13 cellular contexts compared by ENCODE assay signal in the genomic region with DNA sequence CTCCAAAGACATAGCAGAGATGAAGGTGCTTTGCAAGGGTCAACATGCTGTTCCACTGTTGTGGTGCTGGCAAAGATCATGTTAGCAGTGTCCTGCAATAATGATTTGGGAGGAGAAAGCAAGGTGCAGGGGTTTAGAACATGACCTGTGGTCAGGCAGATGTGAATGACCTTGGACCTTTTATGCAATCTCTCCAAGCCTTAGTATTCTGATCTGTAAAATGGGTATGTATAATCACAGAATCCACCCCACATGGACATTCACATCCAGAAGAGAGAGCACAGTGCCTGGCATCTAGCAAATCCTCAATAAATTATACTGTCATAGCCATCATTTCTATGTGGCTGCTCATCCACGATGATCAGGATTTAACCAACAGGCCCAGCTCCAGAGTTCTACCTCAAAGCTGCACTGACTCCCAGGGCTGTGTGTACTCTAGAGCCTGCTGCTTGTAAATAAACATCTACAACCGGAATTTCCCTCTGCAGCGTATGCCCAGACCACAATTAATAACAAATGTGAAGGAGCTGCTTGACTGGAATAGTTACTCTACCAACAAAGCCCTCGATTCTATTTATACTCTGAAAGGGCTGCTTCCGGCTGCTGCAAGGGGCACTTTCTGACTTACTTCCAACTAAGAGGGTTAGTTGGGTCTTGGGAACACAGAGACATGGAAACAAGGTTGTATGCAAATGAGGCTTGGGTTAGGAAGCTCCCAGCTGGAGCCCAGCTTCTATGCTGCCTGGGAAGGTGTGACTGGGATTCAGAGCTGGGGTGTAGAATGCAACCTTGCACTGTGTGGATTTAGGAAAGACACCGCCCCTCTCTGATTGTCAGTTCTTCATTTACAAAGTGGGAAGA.
DNase-seq lines count a peak whose midpoint lies in the region; ATAC-seq lines count a peak whose summit lies in the region.
"Had no signal": no experiment of that assay in that cellular context is flagged by ENCODE, and none has a peak within 500 bp of the region (broad histone marks: within the 10 kb centered on the region; RNA-seq: fewer than 3 reads in every experiment).

No MANE protein-coding gene starts in this region.

- intact Hi-C loops in cardiac septum (cut with DNase I): no loop called here
- intact Hi-C loops in left cardiac atrium (cut with DNase I): loop anchor here in 1 of 2 donors (5.0 kb wide), 1 partner anchor 262 kb away; no protein-coding TSS in a partner anchor

- H3K4me3 Mint-ChIP-seq in activated T-helper 17 cell treated with anti-CD3 and anti-CD28 coated beads, Interleukin-2, amount 50 U/mL, for 72 hours: no peak overlapping the region
- H3K4me3 Mint-ChIP-seq: activated CD4-positive, alpha-beta memory T cell treated with anti-CD3 and anti-CD28 coated beads, Interleukin-2, amount 10 ng/mL, durations not matched to agents 7 days and 5 days; activated naive CD8-positive, alpha-beta T cell treated with anti-CD3 and anti-CD28 coated beads, Interleukin-2, amount 50 U/mL, for 24 hours had no signal

- peak; percentile 14 for DNase-seq in cardiac septum (ENCODE audit: low spot score)
- DNase-seq in left cardiac atrium: no peak
- peak; percentile 48 for DNase-seq in RPMI7951 (ENCODE audit: low read depth)
- peak; percentile 23 for DNase-seq in hepatic stellate cell (ENCODE audit: low spot score)
- DNase-seq in amniotic stem cell (lab: John Stamatoyannopoulos, UW): no peak
- no peak for DNase-seq in activated gamma-delta T cell treated with Interleukin-2 at 50 U/mL for 16 hours
- DNase-seq: activated CD4-positive, alpha-beta memory T cell treated with anti-CD3 and anti-CD28 coated beads, Interleukin-2, amount 10 ng/mL, durations not matched to agents 7 days and 5 days; activated naive CD8-positive, alpha-beta T cell treated with anti-CD3 and anti-CD28 coated beads, Interleukin-2, amount 50 U/mL, for 24 hours; NCI-H524; occipital lobe had no signal

- no peak overlapping the region for H3K27ac Mint-ChIP-seq in activated T-helper 17 cell treated with anti-CD3 and anti-CD28 coated beads, Interleukin-2, amount 50 U/mL, for 72 hours
- H3K27ac Mint-ChIP-seq: activated CD4-positive, alpha-beta memory T cell treated with anti-CD3 and anti-CD28 coated beads, Interleukin-2, amount 10 ng/mL, durations not matched to agents 7 days and 5 days; activated naive CD8-positive, alpha-beta T cell treated with anti-CD3 and anti-CD28 coated beads, Interleukin-2, amount 50 U/mL, for 24 hours had no signal

- H3K4me1 Mint-ChIP-seq in activated T-helper 17 cell treated with anti-CD3 and anti-CD28 coated beads, Interleukin-2, amount 50 U/mL, for 72 hours: peaks cover 16% of the 10 kb centered on the region
- H3K4me1 Mint-ChIP-seq: activated CD4-positive, alpha-beta memory T cell treated with anti-CD3 and anti-CD28 coated beads, Interleukin-2, amount 10 ng/mL, durations not matched to agents 7 days and 5 days; activated naive CD8-positive, alpha-beta T cell treated with anti-CD3 and anti-CD28 coated beads, Interleukin-2, amount 50 U/mL, for 24 hours had no signal

- H3K36me3 Mint-ChIP-seq in activated T-helper 17 cell treated with anti-CD3 and anti-CD28 coated beads, Interleukin-2, amount 50 U/mL, for 72 hours (ENCODE audit: low read depth): no peaks in the 10 kb centered on the region

- ATAC-seq in left cardiac atrium (no peak), GM21737 (IDR thresholded peaks at IDR 0.05; ENCODE audit: unreplicated experiment) (no peak)
- ATAC-seq in activated T-helper 17 cell treated with anti-CD3 and anti-CD28 coated beads, Interleukin-2, amount 50 U/mL, for 72 hours (replicated peaks): no peak
- ATAC-seq: activated naive CD8-positive, alpha-beta T cell treated with anti-CD3 and anti-CD28 coated beads, Interleukin-2, amount 50 U/mL, for 24 hours had no signal

- no peaks in the 10 kb centered on the region for H3K9me3 Mint-ChIP-seq in activated T-helper 17 cell treated with anti-CD3 and anti-CD28 coated beads, Interleukin-2, amount 50 U/mL, for 72 hours
- H3K9me3 Mint-ChIP-seq: activated CD4-positive, alpha-beta memory T cell treated with anti-CD3 and anti-CD28 coated beads, Interleukin-2, amount 10 ng/mL, durations not matched to agents 7 days and 5 days; activated naive CD8-positive, alpha-beta T cell treated with anti-CD3 and anti-CD28 coated beads, Interleukin-2, amount 50 U/mL, for 24 hours; CD14-positive monocyte had no signal

- H3K27me3 Mint-ChIP-seq in activated T-helper 17 cell treated with anti-CD3 and anti-CD28 coated beads, Interleukin-2, amount 50 U/mL, for 72 hours: no peaks in the 10 kb centered on the region
- H3K27me3 Mint-ChIP-seq: activated CD4-positive, alpha-beta memory T cell treated with anti-CD3 and anti-CD28 coated beads, Interleukin-2, amount 10 ng/mL, durations not matched to agents 7 days and 5 days; activated naive CD8-positive, alpha-beta T cell treated with anti-CD3 and anti-CD28 coated beads, Interleukin-2, amount 50 U/mL, for 24 hours had no signal

Comparison
In these comparisons a context has a peak if more than half of its experiments do, and no peak if none do; other contexts are left out.
1. DNase-seq: peak in cardiac septum (single experiment), RPMI7951 (single experiment) and hepatic stellate cell (single experiment); none in left cardiac atrium (single experiment), amniotic stem cell (single experiment) and activated gamma-delta T cell treated with Interleukin-2 at 50 U/mL for 16 hours (single experiment).